ENCODE assay signal across 13 cellular contexts in genomic region chr12:68306564-68306963, GRCh38.
"Had no signal": no experiment of that assay in that cellular context is flagged by ENCODE, and none has a peak within 500 bp of the region (broad histone marks: within the 10 kb centered on the region; RNA-seq: fewer than 3 reads in every experiment).

No MANE protein-coding gene starts in this region.

- H3K4me1 ChIP-seq: colonic mucosa, gastrocnemius medialis, psoas muscle, right lobe of liver, transverse colon had no signal

- H3K27me3 ChIP-seq: cardiac muscle cell, colonic mucosa, gastrocnemius medialis, right lobe of liver, transverse colon had no signal

- H3K9me3 Mint-ChIP-seq: T-helper 2 cell treated with Interferon-gamma antibody and Interleukin-4, amounts not matched to agents 5 μg/mL and 100 μg/mL, for 36 hours had no signal

- DNase-seq: activated CD8-positive, alpha-beta T cell treated with anti-CD3 and anti-CD28 coated beads, Interleukin-2, amount 10 ng/mL, durations not matched to agents 7 days and 5 days; activated naive CD4-positive, alpha-beta T cell; colonic mucosa; effector CD4-positive, alpha-beta T cell; gastrocnemius medialis; left ventricle myocardium superior; mesendoderm; psoas muscle; right lobe of liver; stimulated activated naive B cell treated with anti-CD40 and anti-IgM and Interleukin-4, amounts not matched to agents 10 μg/mL and 1 μg/mL and 100 μg/mL, for 72 hours; transverse colon had no signal

- H3K27ac ChIP-seq: cardiac muscle cell, colonic mucosa, gastrocnemius medialis, psoas muscle, right lobe of liver, transverse colon had no signal

- H3K36me3 ChIP-seq: colonic mucosa had no signal

- H3K27ac Mint-ChIP-seq: activated CD8-positive, alpha-beta T cell treated with anti-CD3 and anti-CD28 coated beads, Interleukin-2, amount 10 ng/mL, durations not matched to agents 7 days and 5 days; stimulated activated naive B cell treated with anti-CD40 and anti-IgM and Interleukin-4, amounts not matched to agents 10 μg/mL and 1 μg/mL and 100 μg/mL, for 72 hours; T-helper 2 cell treated with Interferon-gamma antibody and Interleukin-4, amounts not matched to agents 5 μg/mL and 100 μg/mL, for 36 hours had no signal

- ATAC-seq: activated CD8-positive, alpha-beta T cell treated with anti-CD3 and anti-CD28 coated beads, Interleukin-2, amount 10 ng/mL, durations not matched to agents 7 days and 5 days; gastrocnemius medialis; left ventricle myocardium superior; psoas muscle; right lobe of liver; stimulated activated naive B cell treated with anti-CD40 and anti-IgM and Interleukin-4, amounts not matched to agents 10 μg/mL and 1 μg/mL and 100 μg/mL, for 72 hours had no signal

- H3K9me3 ChIP-seq: colonic mucosa, gastrocnemius medialis, psoas muscle, right lobe of liver, transverse colon had no signal

- H3K27me3 Mint-ChIP-seq: stimulated activated naive B cell treated with anti-CD40 and anti-IgM and Interleukin-4, amounts not matched to agents 10 μg/mL and 1 μg/mL and 100 μg/mL, for 72 hours had no signal

- H3K4me3 ChIP-seq: cardiac muscle cell, colonic mucosa, gastrocnemius medialis, psoas muscle, right lobe of liver, transverse colon had no signal

- H3K4me3 Mint-ChIP-seq: activated CD8-positive, alpha-beta T cell treated with anti-CD3 and anti-CD28 coated beads, Interleukin-2, amount 10 ng/mL, durations not matched to agents 7 days and 5 days; stimulated activated naive B cell treated with anti-CD40 and anti-IgM and Interleukin-4, amounts not matched to agents 10 μg/mL and 1 μg/mL and 100 μg/mL, for 72 hours; T-helper 2 cell treated with Interferon-gamma antibody and Interleukin-4, amounts not matched to agents 5 μg/mL and 100 μg/mL, for 36 hours had no signal
